Comparison of ENCODE assay signal across 1 cellular context in genomic region chr20:62367483-62368302, GRCh38.
TF ChIP-seq lines count a peak whose summit lies in the region.

No MANE protein-coding gene starts in this region.

TF ChIP-seq in HepG2, 621 proteins besides CTCF, POLR2A, EP300 and RAD21 (continued from another document and continues in another):
- TF ChIP-seq, protein P1, sequence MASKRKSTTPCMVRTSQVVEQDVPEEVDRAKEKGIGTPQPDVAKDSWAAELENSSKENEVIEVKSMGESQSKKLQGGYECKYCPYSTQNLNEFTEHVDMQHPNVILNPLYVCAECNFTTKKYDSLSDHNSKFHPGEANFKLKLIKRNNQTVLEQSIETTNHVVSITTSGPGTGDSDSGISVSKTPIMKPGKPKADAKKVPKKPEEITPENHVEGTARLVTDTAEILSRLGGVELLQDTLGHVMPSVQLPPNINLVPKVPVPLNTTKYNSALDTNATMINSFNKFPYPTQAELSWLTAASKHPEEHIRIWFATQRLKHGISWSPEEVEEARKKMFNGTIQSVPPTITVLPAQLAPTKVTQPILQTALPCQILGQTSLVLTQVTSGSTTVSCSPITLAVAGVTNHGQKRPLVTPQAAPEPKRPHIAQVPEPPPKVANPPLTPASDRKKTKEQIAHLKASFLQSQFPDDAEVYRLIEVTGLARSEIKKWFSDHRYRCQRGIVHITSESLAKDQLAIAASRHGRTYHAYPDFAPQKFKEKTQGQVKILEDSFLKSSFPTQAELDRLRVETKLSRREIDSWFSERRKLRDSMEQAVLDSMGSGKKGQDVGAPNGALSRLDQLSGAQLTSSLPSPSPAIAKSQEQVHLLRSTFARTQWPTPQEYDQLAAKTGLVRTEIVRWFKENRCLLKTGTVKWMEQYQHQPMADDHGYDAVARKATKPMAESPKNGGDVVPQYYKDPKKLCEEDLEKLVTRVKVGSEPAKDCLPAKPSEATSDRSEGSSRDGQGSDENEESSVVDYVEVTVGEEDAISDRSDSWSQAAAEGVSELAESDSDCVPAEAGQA (IDR thresholded peaks at IDR 0.05; ENCODE audit: low read depth) = no peak
- TF ChIP-seq, protein P1 (CRISPR knock-in tag; IDR thresholded peaks at IDR 0.05; ENCODE audit: borderline replicate concordance) = peak; percentile 86; the same call in 1 of the 2 replicates
- TF ChIP-seq XBP1 (CRISPR knock-in tag; IDR thresholded peaks at IDR 0.05) (no peak), FOXA1 (IDR thresholded peaks at IDR 0.05) (no peak), FOXA1 (CRISPR knock-in tag; IDR thresholded peaks at IDR 0.05) (0 out of 2 replicates have a peak, but pooled peaks have one; percentile 24), ZNF720 (CRISPR knock-in tag; IDR thresholded peaks at IDR 0.05) (no peak), SP1 (IDR thresholded peaks at IDR 0.05) (no peak), SP1 (CRISPR knock-in tag; IDR thresholded peaks at IDR 0.05) (0 out of 2 replicates have a peak, but pooled peaks have one; percentile 5), THAP11 (CRISPR knock-in tag; IDR thresholded peaks at IDR 0.05) (peak; percentile 48; the same call in 1 of the 2 replicates), ZNF773 (CRISPR knock-in tag; IDR thresholded peaks at IDR 0.05; ENCODE audit: borderline replicate concordance) (no peak; the same call in 1 of the 2 replicates), MAZ (IDR thresholded peaks at IDR 0.05; ENCODE audit: borderline replicate concordance, low read depth, low read length) (peak; percentile 65; the same call in 1 of the 2 replicates), MAZ (CRISPR knock-in tag; IDR thresholded peaks at IDR 0.05; ENCODE audit: low read depth) (peak; percentile 70), SRSF1 (optimal IDR thresholded peaks at IDR 0.05; ENCODE audit: low read depth, low read length) (peak; percentile 90), ZNF546 (CRISPR knock-in tag; conservative IDR thresholded peaks at IDR 0.05) (peak; percentile 87), RFX5 (IDR thresholded peaks at IDR 0.05; ENCODE audit: low read depth, low read length) (no peak), SMAD1 (CRISPR knock-in tag; IDR thresholded peaks at IDR 0.05; ENCODE audit: borderline replicate concordance, low read depth) (0 out of 2 replicates have a peak, but pooled peaks have one; percentile 33), CAMTA2 (CRISPR knock-in tag; IDR thresholded peaks at IDR 0.05; ENCODE audit: borderline replicate concordance) (no peak), ZNF782 (CRISPR knock-in tag; IDR thresholded peaks at IDR 0.05; ENCODE audit: borderline replicate concordance) (peak; percentile 64), SATB2 (CRISPR knock-in tag; IDR thresholded peaks at IDR 0.05) (peak; percentile 84; the same call in 1 of the 2 replicates), HNF4G (IDR thresholded peaks at IDR 0.05; ENCODE audit: borderline replicate concordance, low read depth, low read length) (peak; percentile 44; the same call in 1 of the 2 replicates), HNF4G (CRISPR knock-in tag; IDR thresholded peaks at IDR 0.05; ENCODE audit: borderline replicate concordance, low read depth) (no peak), NR2F6 (IDR thresholded peaks at IDR 0.05) (0 out of 2 replicates have a peak, but pooled peaks have one; percentile 25), NR2F6 (CRISPR knock-in tag; IDR thresholded peaks at IDR 0.05) (peak; percentile 28; the same call in 1 of the 2 replicates), POLR2AphosphoS5 (IDR thresholded peaks at IDR 0.05; ENCODE audit: low read depth, low read length) (peak; percentile 33; the same call in 1 of the 2 replicates), NFKBIZ (CRISPR knock-in tag; IDR thresholded peaks at IDR 0.05) (no peak), IKZF1 (IDR thresholded peaks at IDR 0.05) (no peak), REXO4 (CRISPR knock-in tag; IDR thresholded peaks at IDR 0.05; ENCODE audit: borderline replicate concordance) (peak; percentile 89), GPN1 (CRISPR knock-in tag; IDR thresholded peaks at IDR 0.05; ENCODE audit: borderline replicate concordance) (no peak), ZC3H13 (CRISPR knock-in tag; IDR thresholded peaks at IDR 0.05) (peak; percentile 83), GTF3A (CRISPR knock-in tag; conservative IDR thresholded peaks at IDR 0.05) (no peak; the same call in 1 of the 2 replicates), ZMYM4 (CRISPR knock-in tag; IDR thresholded peaks at IDR 0.05) (peak; percentile 63; the same call in 1 of the 2 replicates), ZNF264 (CRISPR knock-in tag; IDR thresholded peaks at IDR 0.05) (peak; percentile 60; the same call in 1 of the 2 replicates), ZNF619 (CRISPR knock-in tag; IDR thresholded peaks at IDR 0.05) (0 out of 2 replicates have a peak, but pooled peaks have one; percentile 18), RFXAP (CRISPR knock-in tag; IDR thresholded peaks at IDR 0.05; ENCODE audit: borderline replicate concordance) (no peak; the same call in 1 of the 2 replicates), FOXJ3 (CRISPR knock-in tag; IDR thresholded peaks at IDR 0.05; ENCODE audit: borderline replicate concordance) (peak; percentile 70; the same call in 1 of the 2 replicates)
- TF ChIP-seq, protein P2, sequence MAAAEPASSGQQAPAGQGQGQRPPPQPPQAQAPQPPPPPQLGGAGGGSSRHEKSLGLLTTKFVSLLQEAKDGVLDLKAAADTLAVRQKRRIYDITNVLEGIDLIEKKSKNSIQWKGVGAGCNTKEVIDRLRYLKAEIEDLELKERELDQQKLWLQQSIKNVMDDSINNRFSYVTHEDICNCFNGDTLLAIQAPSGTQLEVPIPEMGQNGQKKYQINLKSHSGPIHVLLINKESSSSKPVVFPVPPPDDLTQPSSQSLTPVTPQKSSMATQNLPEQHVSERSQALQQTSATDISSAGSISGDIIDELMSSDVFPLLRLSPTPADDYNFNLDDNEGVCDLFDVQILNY (CRISPR knock-in tag; conservative IDR thresholded peaks at IDR 0.05) = peak; percentile 27
- TF ChIP-seq, protein P3, sequence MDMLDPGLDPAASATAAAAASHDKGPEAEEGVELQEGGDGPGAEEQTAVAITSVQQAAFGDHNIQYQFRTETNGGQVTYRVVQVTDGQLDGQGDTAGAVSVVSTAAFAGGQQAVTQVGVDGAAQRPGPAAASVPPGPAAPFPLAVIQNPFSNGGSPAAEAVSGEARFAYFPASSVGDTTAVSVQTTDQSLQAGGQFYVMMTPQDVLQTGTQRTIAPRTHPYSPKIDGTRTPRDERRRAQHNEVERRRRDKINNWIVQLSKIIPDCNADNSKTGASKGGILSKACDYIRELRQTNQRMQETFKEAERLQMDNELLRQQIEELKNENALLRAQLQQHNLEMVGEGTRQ (IDR thresholded peaks at IDR 0.05; ENCODE audit: low read depth, low read length) = no peak
- TF ChIP-seq, protein P3 (CRISPR knock-in tag; IDR thresholded peaks at IDR 0.05; ENCODE audit: borderline replicate concordance) = no peak
- TF ChIP-seq, protein P4, sequence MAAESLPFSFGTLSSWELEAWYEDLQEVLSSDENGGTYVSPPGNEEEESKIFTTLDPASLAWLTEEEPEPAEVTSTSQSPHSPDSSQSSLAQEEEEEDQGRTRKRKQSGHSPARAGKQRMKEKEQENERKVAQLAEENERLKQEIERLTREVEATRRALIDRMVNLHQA (CRISPR knock-in tag; IDR thresholded peaks at IDR 0.05) = no peak
- TF ChIP-seq, protein P5, sequence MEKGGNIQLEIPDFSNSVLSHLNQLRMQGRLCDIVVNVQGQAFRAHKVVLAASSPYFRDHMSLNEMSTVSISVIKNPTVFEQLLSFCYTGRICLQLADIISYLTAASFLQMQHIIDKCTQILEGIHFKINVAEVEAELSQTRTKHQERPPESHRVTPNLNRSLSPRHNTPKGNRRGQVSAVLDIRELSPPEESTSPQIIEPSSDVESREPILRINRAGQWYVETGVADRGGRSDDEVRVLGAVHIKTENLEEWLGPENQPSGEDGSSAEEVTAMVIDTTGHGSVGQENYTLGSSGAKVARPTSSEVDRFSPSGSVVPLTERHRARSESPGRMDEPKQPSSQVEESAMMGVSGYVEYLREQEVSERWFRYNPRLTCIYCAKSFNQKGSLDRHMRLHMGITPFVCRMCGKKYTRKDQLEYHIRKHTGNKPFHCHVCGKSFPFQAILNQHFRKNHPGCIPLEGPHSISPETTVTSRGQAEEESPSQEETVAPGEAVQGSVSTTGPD (CRISPR knock-in tag; IDR thresholded peaks at IDR 0.05) = no peak
- TF ChIP-seq, protein P6, sequence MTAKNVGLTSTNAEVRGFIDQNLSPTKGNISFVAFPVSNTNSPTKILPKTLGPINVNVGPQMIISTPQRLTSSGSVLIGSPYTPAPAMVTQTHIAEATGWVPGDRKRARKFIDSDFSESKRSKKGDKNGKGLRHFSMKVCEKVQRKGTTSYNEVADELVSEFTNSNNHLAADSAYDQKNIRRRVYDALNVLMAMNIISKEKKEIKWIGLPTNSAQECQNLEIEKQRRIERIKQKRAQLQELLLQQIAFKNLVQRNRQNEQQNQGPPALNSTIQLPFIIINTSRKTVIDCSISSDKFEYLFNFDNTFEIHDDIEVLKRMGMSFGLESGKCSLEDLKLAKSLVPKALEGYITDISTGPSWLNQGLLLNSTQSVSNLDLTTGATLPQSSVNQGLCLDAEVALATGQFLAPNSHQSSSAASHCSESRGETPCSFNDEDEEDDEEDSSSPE (CRISPR knock-in tag; IDR thresholded peaks at IDR 0.05) = peak; percentile 81
- TF ChIP-seq, protein P7, sequence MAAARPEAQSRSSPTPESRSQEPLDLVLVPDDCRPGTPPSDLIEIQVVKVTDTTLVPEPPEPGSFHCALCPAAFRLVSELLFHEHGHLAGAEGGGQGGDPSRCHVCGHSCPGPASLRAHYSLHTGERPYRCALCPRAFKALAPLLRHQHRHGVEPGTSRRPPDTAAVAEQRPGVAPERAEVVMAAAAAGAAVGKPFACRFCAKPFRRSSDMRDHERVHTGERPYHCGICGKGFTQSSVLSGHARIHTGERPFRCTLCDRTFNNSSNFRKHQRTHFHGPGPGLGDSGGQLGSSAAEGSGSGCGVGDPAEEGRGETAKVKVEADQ (CRISPR knock-in tag; IDR thresholded peaks at IDR 0.05; ENCODE audit: borderline replicate concordance) = no peak
- TF ChIP-seq, protein P8, sequence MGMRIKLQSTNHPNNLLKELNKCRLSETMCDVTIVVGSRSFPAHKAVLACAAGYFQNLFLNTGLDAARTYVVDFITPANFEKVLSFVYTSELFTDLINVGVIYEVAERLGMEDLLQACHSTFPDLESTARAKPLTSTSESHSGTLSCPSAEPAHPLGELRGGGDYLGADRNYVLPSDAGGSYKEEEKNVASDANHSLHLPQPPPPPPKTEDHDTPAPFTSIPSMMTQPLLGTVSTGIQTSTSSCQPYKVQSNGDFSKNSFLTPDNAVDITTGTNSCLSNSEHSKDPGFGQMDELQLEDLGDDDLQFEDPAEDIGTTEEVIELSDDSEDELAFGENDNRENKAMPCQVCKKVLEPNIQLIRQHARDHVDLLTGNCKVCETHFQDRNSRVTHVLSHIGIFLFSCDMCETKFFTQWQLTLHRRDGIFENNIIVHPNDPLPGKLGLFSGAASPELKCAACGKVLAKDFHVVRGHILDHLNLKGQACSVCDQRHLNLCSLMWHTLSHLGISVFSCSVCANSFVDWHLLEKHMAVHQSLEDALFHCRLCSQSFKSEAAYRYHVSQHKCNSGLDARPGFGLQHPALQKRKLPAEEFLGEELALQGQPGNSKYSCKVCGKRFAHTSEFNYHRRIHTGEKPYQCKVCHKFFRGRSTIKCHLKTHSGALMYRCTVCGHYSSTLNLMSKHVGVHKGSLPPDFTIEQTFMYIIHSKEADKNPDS (CRISPR knock-in tag; IDR thresholded peaks at IDR 0.05) = no peak; the same call in 1 of the 2 replicates
- TF ChIP-seq, protein P9, sequence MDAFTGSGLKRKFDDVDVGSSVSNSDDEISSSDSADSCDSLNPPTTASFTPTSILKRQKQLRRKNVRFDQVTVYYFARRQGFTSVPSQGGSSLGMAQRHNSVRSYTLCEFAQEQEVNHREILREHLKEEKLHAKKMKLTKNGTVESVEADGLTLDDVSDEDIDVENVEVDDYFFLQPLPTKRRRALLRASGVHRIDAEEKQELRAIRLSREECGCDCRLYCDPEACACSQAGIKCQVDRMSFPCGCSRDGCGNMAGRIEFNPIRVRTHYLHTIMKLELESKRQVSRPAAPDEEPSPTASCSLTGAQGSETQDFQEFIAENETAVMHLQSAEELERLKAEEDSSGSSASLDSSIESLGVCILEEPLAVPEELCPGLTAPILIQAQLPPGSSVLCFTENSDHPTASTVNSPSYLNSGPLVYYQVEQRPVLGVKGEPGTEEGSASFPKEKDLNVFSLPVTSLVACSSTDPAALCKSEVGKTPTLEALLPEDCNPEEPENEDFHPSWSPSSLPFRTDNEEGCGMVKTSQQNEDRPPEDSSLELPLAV (CRISPR knock-in tag; conservative IDR thresholded peaks at IDR 0.05; ENCODE audit: low read depth) = no peak
